ENCODE assay signal across 1 cellular context in genomic region chr16:10923146-10923649, GRCh38.
TF ChIP-seq lines count a peak whose summit lies in the region.

No MANE protein-coding gene starts in this region.

TF ChIP-seq in HepG2, 621 proteins besides CTCF, POLR2A, EP300 and RAD21 (continued from another document and continues in another):
- TF ChIP-seq LCORL (IDR thresholded peaks at IDR 0.05) (no peak), LCORL (CRISPR knock-in tag; IDR thresholded peaks at IDR 0.05) (no peak), ZNF343 (CRISPR knock-in tag; IDR thresholded peaks at IDR 0.05) (0 out of 2 replicates have a peak, but pooled peaks have one; percentile 11), BORCS8-MEF2B (CRISPR knock-in tag; IDR thresholded peaks at IDR 0.05) (no peak), SNAPC2 (CRISPR knock-in tag; IDR thresholded peaks at IDR 0.05) (0 out of 2 replicates have a peak, but pooled peaks have one; percentile 25), SMARCC2 (IDR thresholded peaks at IDR 0.05) (no peak), BCL6 (CRISPR knock-in tag; IDR thresholded peaks at IDR 0.05) (no peak; the same call in 1 of the 2 replicates), ETV6 (CRISPR knock-in tag; conservative IDR thresholded peaks at IDR 0.05) (0 out of 2 replicates have a peak, but pooled peaks have one; percentile 24), ZSCAN9 (CRISPR knock-in tag; IDR thresholded peaks at IDR 0.05; ENCODE audit: borderline replicate concordance) (no peak), GRHL1 (CRISPR knock-in tag; conservative IDR thresholded peaks at IDR 0.05) (no peak), SP4 (CRISPR knock-in tag; IDR thresholded peaks at IDR 0.05) (no peak), ZSCAN30 (CRISPR knock-in tag; IDR thresholded peaks at IDR 0.05) (no peak), SMAD3 (CRISPR knock-in tag; IDR thresholded peaks at IDR 0.05) (no peak), SCMH1 (CRISPR knock-in tag; IDR thresholded peaks at IDR 0.05; ENCODE audit: borderline replicate concordance) (no peak), ZNF883 (CRISPR knock-in tag; IDR thresholded peaks at IDR 0.05; ENCODE audit: not compliant biosample characterization) (no peak), SIX4 (CRISPR knock-in tag; IDR thresholded peaks at IDR 0.05) (no peak), TCF12 (IDR thresholded peaks at IDR 0.05) (no peak), TCF12 (CRISPR knock-in tag; IDR thresholded peaks at IDR 0.05) (no peak), ZNF44 (CRISPR knock-in tag; IDR thresholded peaks at IDR 0.05) (no peak), DRAP1 (CRISPR knock-in tag; IDR thresholded peaks at IDR 0.05) (no peak), ZNF569 (CRISPR knock-in tag; IDR thresholded peaks at IDR 0.05; ENCODE audit: borderline replicate concordance) (no peak), ZNF605 (CRISPR knock-in tag; IDR thresholded peaks at IDR 0.05) (peak; percentile 50; the same call in 1 of the 2 replicates), IRF2 (CRISPR knock-in tag; IDR thresholded peaks at IDR 0.05) (no peak), TGIF2 (CRISPR knock-in tag; IDR thresholded peaks at IDR 0.05) (0 out of 2 replicates have a peak, but pooled peaks have one; percentile 18), GPN1 (CRISPR knock-in tag; IDR thresholded peaks at IDR 0.05; ENCODE audit: borderline replicate concordance) (no peak), JARID2 (CRISPR knock-in tag; IDR thresholded peaks at IDR 0.05; ENCODE audit: insufficient replicate concordance) (no peak), CENPT (CRISPR knock-in tag; IDR thresholded peaks at IDR 0.05; ENCODE audit: low read depth) (no peak), ZEB1 (IDR thresholded peaks at IDR 0.05; ENCODE audit: insufficient replicate concordance, low read depth) (peak; percentile 48), KAT7 (CRISPR knock-in tag; IDR thresholded peaks at IDR 0.05; ENCODE audit: borderline replicate concordance) (no peak), ZNF570 (CRISPR knock-in tag; IDR thresholded peaks at IDR 0.05; ENCODE audit: borderline replicate concordance) (no peak), SRY (CRISPR knock-in tag; IDR thresholded peaks at IDR 0.05) (no peak), SOX5 (CRISPR knock-in tag; IDR thresholded peaks at IDR 0.05; ENCODE audit: borderline replicate concordance) (peak; percentile 2; the same call in 1 of the 2 replicates), HNRNPK (IDR thresholded peaks at IDR 0.05; ENCODE audit: low read depth, low read length, poor library complexity, severe bottlenecking) (no peak), IKZF4 (CRISPR knock-in tag; IDR thresholded peaks at IDR 0.05; ENCODE audit: borderline replicate concordance, low read depth, not compliant biosample characterization) (no peak), ZMYM3 (CRISPR knock-in tag; IDR thresholded peaks at IDR 0.05) (no peak), ATRX (CRISPR knock-in tag; IDR thresholded peaks at IDR 0.05; ENCODE audit: borderline replicate concordance) (no peak), ZNF841 (CRISPR knock-in tag; IDR thresholded peaks at IDR 0.05; ENCODE audit: borderline replicate concordance) (no peak), DNMT3B (CRISPR knock-in tag; conservative IDR thresholded peaks at IDR 0.05) (no peak), ZNF644 (CRISPR knock-in tag; IDR thresholded peaks at IDR 0.05; ENCODE audit: low read depth) (no peak), TIGD3 (CRISPR knock-in tag; IDR thresholded peaks at IDR 0.05; ENCODE audit: borderline replicate concordance) (no peak), ZNF782 (CRISPR knock-in tag; IDR thresholded peaks at IDR 0.05; ENCODE audit: borderline replicate concordance) (0 out of 2 replicates have a peak, but pooled peaks have one; percentile 18), HNRNPUL1 (IDR thresholded peaks at IDR 0.05; ENCODE audit: low read depth, low read length) (no peak), TOPORS (CRISPR knock-in tag; IDR thresholded peaks at IDR 0.05) (no peak), ZNF652 (CRISPR knock-in tag; IDR thresholded peaks at IDR 0.05; ENCODE audit: borderline replicate concordance, low read depth) (no peak), RERE (CRISPR knock-in tag; IDR thresholded peaks at IDR 0.05; ENCODE audit: low read depth) (no peak), SOX6 (IDR thresholded peaks at IDR 0.05) (no peak), SOX6 (CRISPR knock-in tag; IDR thresholded peaks at IDR 0.05) (no peak), NCOA5 (CRISPR knock-in tag; IDR thresholded peaks at IDR 0.05) (no peak)
- TF ChIP-seq, protein P1, sequence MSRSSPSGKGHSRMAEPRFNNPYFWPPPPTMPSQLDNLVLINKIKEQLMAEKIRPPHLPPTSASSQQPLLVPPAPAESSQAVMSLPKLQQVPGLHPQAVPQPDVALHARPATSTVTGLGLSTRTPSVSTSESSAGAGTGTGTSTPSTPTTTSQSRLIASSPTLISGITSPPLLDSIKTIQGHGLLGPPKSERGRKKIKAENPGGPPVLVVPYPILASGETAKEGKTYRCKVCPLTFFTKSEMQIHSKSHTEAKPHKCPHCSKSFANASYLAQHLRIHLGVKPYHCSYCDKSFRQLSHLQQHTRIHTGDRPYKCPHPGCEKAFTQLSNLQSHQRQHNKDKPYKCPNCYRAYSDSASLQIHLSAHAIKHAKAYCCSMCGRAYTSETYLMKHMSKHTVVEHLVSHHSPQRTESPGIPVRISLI (CRISPR knock-in tag; IDR thresholded peaks at IDR 0.05; ENCODE audit: borderline replicate concordance), result no peak
- TF ChIP-seq, protein P2, sequence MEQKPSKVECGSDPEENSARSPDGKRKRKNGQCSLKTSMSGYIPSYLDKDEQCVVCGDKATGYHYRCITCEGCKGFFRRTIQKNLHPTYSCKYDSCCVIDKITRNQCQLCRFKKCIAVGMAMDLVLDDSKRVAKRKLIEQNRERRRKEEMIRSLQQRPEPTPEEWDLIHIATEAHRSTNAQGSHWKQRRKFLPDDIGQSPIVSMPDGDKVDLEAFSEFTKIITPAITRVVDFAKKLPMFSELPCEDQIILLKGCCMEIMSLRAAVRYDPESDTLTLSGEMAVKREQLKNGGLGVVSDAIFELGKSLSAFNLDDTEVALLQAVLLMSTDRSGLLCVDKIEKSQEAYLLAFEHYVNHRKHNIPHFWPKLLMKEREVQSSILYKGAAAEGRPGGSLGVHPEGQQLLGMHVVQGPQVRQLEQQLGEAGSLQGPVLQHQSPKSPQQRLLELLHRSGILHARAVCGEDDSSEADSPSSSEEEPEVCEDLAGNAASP (CRISPR knock-in tag; IDR thresholded peaks at IDR 0.05; ENCODE audit: borderline replicate concordance), result no peak
- TF ChIP-seq, protein P3, sequence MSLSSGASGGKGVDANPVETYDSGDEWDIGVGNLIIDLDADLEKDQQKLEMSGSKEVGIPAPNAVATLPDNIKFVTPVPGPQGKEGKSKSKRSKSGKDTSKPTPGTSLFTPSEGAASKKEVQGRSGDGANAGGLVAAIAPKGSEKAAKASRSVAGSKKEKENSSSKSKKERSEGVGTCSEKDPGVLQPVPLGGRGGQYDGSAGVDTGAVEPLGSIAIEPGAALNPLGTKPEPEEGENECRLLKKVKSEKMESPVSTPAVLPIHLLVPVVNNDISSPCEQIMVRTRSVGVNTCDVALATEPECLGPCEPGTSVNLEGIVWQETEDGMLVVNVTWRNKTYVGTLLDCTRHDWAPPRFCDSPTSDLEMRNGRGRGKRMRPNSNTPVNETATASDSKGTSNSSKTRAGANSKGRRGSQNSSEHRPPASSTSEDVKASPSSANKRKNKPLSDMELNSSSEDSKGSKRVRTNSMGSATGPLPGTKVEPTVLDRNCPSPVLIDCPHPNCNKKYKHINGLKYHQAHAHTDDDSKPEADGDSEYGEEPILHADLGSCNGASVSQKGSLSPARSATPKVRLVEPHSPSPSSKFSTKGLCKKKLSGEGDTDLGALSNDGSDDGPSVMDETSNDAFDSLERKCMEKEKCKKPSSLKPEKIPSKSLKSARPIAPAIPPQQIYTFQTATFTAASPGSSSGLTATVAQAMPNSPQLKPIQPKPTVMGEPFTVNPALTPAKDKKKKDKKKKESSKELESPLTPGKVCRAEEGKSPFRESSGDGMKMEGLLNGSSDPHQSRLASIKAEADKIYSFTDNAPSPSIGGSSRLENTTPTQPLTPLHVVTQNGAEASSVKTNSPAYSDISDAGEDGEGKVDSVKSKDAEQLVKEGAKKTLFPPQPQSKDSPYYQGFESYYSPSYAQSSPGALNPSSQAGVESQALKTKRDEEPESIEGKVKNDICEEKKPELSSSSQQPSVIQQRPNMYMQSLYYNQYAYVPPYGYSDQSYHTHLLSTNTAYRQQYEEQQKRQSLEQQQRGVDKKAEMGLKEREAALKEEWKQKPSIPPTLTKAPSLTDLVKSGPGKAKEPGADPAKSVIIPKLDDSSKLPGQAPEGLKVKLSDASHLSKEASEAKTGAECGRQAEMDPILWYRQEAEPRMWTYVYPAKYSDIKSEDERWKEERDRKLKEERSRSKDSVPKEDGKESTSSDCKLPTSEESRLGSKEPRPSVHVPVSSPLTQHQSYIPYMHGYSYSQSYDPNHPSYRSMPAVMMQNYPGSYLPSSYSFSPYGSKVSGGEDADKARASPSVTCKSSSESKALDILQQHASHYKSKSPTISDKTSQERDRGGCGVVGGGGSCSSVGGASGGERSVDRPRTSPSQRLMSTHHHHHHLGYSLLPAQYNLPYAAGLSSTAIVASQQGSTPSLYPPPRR (CRISPR knock-in tag; IDR thresholded peaks at IDR 0.05; ENCODE audit: borderline replicate concordance), result peak; percentile 7; the same call in 1 of the 2 replicates
- TF ChIP-seq, protein P4, sequence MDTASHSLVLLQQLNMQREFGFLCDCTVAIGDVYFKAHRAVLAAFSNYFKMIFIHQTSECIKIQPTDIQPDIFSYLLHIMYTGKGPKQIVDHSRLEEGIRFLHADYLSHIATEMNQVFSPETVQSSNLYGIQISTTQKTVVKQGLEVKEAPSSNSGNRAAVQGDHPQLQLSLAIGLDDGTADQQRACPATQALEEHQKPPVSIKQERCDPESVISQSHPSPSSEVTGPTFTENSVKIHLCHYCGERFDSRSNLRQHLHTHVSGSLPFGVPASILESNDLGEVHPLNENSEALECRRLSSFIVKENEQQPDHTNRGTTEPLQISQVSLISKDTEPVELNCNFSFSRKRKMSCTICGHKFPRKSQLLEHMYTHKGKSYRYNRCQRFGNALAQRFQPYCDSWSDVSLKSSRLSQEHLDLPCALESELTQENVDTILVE (CRISPR knock-in tag; IDR thresholded peaks at IDR 0.05), result no peak
